In genomic region chr16:3182293-3182607, GRCh38 we compare ENCODE assay signal across 14 cellular contexts. TPM values are rescaled to one million over a fixed set of nuclear protein-coding genes. Genes with fewer than 3 reads are reported as not detected.
DNase-seq lines count a peak whose midpoint lies in the region; ATAC-seq, FAIRE-seq and TF ChIP-seq lines count a peak whose summit lies in the region.
"Not testable (repeated sequence)": the region's sequence is repeated elsewhere in the genome, so short reads cannot be mapped to it uniquely, and the experiment has no call there.
"Had no signal": no experiment of that assay in that cellular context is flagged by ENCODE, and none has a peak within 500 bp of the region (broad histone marks: within the 10 kb centered on the region; RNA-seq: fewer than 3 reads in every experiment).

No MANE protein-coding gene starts in this region.

- intact Hi-C loops in activated CD8-positive, alpha-beta T cell treated with anti-CD3 and anti-CD28 coated beads for 36 hours (cut with micrococcal nuclease): loop anchor here (10.0 kb wide), 1 partner anchor 323 kb away; the partner anchor contains the start of gene CLUAP1

- not testable (repeated sequence) for DNase-seq in A549 (ENCODE audit: low read depth in 1 of 2, low spot score in 1 of 2); GM23338 (ENCODE audit: low spot score); RWPE2 (ENCODE audit: low spot score); activated CD8-positive, alpha-beta T cell treated with anti-CD3 and anti-CD28 coated beads for 36 hours; activated naive CD8-positive, alpha-beta T cell treated with anti-CD3 and anti-CD28 coated beads for 36 hours; effector memory CD8-positive, alpha-beta T cell; memory B cell (ENCODE audit: low spot score in 2 of 2)

- not testable (repeated sequence) for H3K9me3 ChIP-seq in A549; RWPE2 (ENCODE audit: severe bottlenecking); neuron (ENCODE audit: low read length)

- not testable (repeated sequence) for H3K36me3 Mint-ChIP-seq in GM23338 (ENCODE audit: low read depth); activated CD8-positive, alpha-beta T cell treated with anti-CD3 and anti-CD28 coated beads for 36 hours (ENCODE audit: low read depth); activated naive CD8-positive, alpha-beta T cell treated with anti-CD3 and anti-CD28 coated beads for 36 hours; memory B cell
- H3K36me3 Mint-ChIP-seq in effector memory CD8-positive, alpha-beta T cell (ENCODE audit: insufficient read depth): peaks cover 27% of the 10 kb centered on the region

- H3K27ac Mint-ChIP-seq in GM23338 (peak overlapping the region; percentile 88; the same call in 1 of the 2 replicates), memory B cell (peak overlapping the region; percentile 43)
- peak overlapping the region; percentile 62 for H3K27ac Mint-ChIP-seq in activated CD8-positive, alpha-beta T cell treated with anti-CD3 and anti-CD28 coated beads for 36 hours
- H3K27ac Mint-ChIP-seq in activated naive CD8-positive, alpha-beta T cell treated with anti-CD3 and anti-CD28 coated beads for 36 hours: peak overlapping the region; percentile 88
- H3K27ac Mint-ChIP-seq in effector memory CD8-positive, alpha-beta T cell: peak overlapping the region; percentile 84 to 92

- not testable (repeated sequence) for H2AFZ ChIP-seq in GM23338; neuron (ENCODE audit: low read depth, low read length)

- not testable (repeated sequence) for H4K20me1 ChIP-seq in GM23338 (replicated peaks; ENCODE audit: insufficient read depth)

- CTCF ChIA-PET in A549 (lab: Yijun Ruan, JAX): interaction anchor here (0.7 to 4.2 kb wide), 14 partner anchors 8 to 318 kb away, joined by 3 to 22 read pairs (median 4); partner anchors contain the start of genes CLUAP1 and ZNF213
- CTCF ChIA-PET in activated CD8-positive, alpha-beta T cell treated with anti-CD3 and anti-CD28 coated beads for 36 hours (lab: Charles Lee): interaction anchor here (0.6 to 2.9 kb wide), 6 partner anchors 9 to 272 kb away, joined by 3 to 12 read pairs (median 4); no protein-coding TSS in a partner anchor

- H3K9me3 Mint-ChIP-seq in GM23338: peaks cover 14% of the 10 kb centered on the region
- not testable (repeated sequence) for H3K9me3 Mint-ChIP-seq in activated CD8-positive, alpha-beta T cell treated with anti-CD3 and anti-CD28 coated beads for 36 hours; activated naive CD8-positive, alpha-beta T cell treated with anti-CD3 and anti-CD28 coated beads for 36 hours; effector memory CD8-positive, alpha-beta T cell; memory B cell

- FAIRE-seq in A549 (lab: Jason Lieb, UNC): not testable (repeated sequence)

- H3K27me3 ChIP-seq in GM23338 (ENCODE audit: insufficient read depth) (peaks cover 26% of the 10 kb centered on the region), neuron (ENCODE audit: insufficient read depth, low read length) (peaks cover 63% of the 10 kb centered on the region)
- H3K27me3 ChIP-seq in RWPE2 (ENCODE audit: insufficient read depth, poor library complexity, severe bottlenecking): not testable (repeated sequence)

- H3K4me1 Mint-ChIP-seq in GM23338: peaks cover 10% of the 10 kb centered on the region
- H3K4me1 Mint-ChIP-seq in activated CD8-positive, alpha-beta T cell treated with anti-CD3 and anti-CD28 coated beads for 36 hours (ENCODE audit: low read depth): peaks cover 20% of the 10 kb centered on the region
- H3K4me1 Mint-ChIP-seq in activated naive CD8-positive, alpha-beta T cell treated with anti-CD3 and anti-CD28 coated beads for 36 hours: peaks cover 19% of the 10 kb centered on the region
- peaks cover 21 to 22% of the 10 kb centered on the region in 2 donors for H3K4me1 Mint-ChIP-seq in effector memory CD8-positive, alpha-beta T cell (ENCODE audit: low read depth in 2 of 2)
- not testable (repeated sequence) for H3K4me1 Mint-ChIP-seq in memory B cell

- WGBS in A549 (ENCODE audit: missing lambda C conversion rate): 19% methylated on average over 8 of the region's 8 CpGs

- not testable (repeated sequence) for H3K9me2 ChIP-seq in GM23338 (ENCODE audit: insufficient read depth)

- not testable (repeated sequence) for H3K4me1 ChIP-seq in A549; GM23338 (ENCODE audit: insufficient read depth); RWPE2 (ENCODE audit: insufficient read depth, poor library complexity, severe bottlenecking); neuron (ENCODE audit: insufficient read depth, low read length)

- TF ChIP-seq EP300 in A549 (IDR thresholded peaks at IDR 0.05): not testable (repeated sequence)

- TF ChIP-seq CTCF in A549 (IDR thresholded peaks at IDR 0.05); GM23338 (conservative IDR thresholded peaks at IDR 0.05; ENCODE audit: low read depth in 2 of 2); RWPE2 (IDR thresholded peaks at IDR 0.05; ENCODE audit: poor library complexity, severe bottlenecking); activated CD8-positive, alpha-beta T cell treated with anti-CD3 and anti-CD28 coated beads for 36 hours (IDR thresholded peaks at IDR 0.05): not testable (repeated sequence)

- H3K27me3 Mint-ChIP-seq in GM23338 (ENCODE audit: insufficient read depth, low read depth, poor library complexity) (peaks cover 49% of the 10 kb centered on the region), memory B cell (peaks cover 28% of the 10 kb centered on the region)
- peaks cover 67% of the 10 kb centered on the region for H3K27me3 Mint-ChIP-seq in activated CD8-positive, alpha-beta T cell treated with anti-CD3 and anti-CD28 coated beads for 36 hours
- H3K27me3 Mint-ChIP-seq in activated naive CD8-positive, alpha-beta T cell treated with anti-CD3 and anti-CD28 coated beads for 36 hours: peaks cover 90% of the 10 kb centered on the region
- H3K27me3 Mint-ChIP-seq in effector memory CD8-positive, alpha-beta T cell: peaks cover 74 to 92% of the 10 kb centered on the region in 2 donors

- not testable (repeated sequence) for H3K4me2 ChIP-seq in A549, GM23338

- TF ChIP-seq POLR2A in A549 (IDR thresholded peaks at IDR 0.05; ENCODE audit: low read length): not testable (repeated sequence)

- H3K4me3 ChIP-seq in A549 (peak overlapping the region; percentile 66; the same call in 1 of the 3 replicates), GM23338 (peak overlapping the region; percentile 94; the same call in 1 of the 2 replicates), RWPE2 (ENCODE audit: severe bottlenecking) (peak overlapping the region; percentile 40), neuron (ENCODE audit: low read length) (peak overlapping the region; percentile 55)

- ATAC-seq in A549: peak in 1 of 2 experiments; percentile 1; a peak in 2 of 6 replicates
- ATAC-seq in GM23338; RWPE2 (ENCODE audit: low read depth); activated CD8-positive, alpha-beta T cell treated with anti-CD3 and anti-CD28 coated beads for 36 hours; effector memory CD8-positive, alpha-beta T cell (replicated peaks); memory B cell (ENCODE audit: low read depth): not testable (repeated sequence)

- H3F3A ChIP-seq in GM23338 (replicated peaks; ENCODE audit: low read depth): 0 out of 2 replicates have a peak, but pooled peaks cover 20% of the 10 kb centered on the region

- POLR2A ChIA-PET in A549 (lab: Yijun Ruan, JAX): interaction anchor here (1.0 to 1.2 kb wide), 3 partner anchors 10 to 275 kb away, joined by 3 to 7 read pairs (median 4); no protein-coding TSS in a partner anchor
- POLR2A ChIA-PET in activated CD8-positive, alpha-beta T cell treated with anti-CD3 and anti-CD28 coated beads for 36 hours (lab: Charles Lee): interaction anchor here (0.6 to 2.6 kb wide), 3 partner anchors 10 to 363 kb away, joined by 3 to 9 read pairs (median 3); no protein-coding TSS in a partner anchor

- not testable (repeated sequence) for H3K36me3 ChIP-seq in GM23338 (ENCODE audit: insufficient read depth); RWPE2 (ENCODE audit: low read depth); neuron (ENCODE audit: insufficient read depth, low read length)

- TF ChIP-seq RAD21 in A549 (conservative IDR thresholded peaks at IDR 0.05 in 1 of 2, IDR thresholded peaks at IDR 0.05 in 1 of 2): not testable (repeated sequence)

- H3K79me2 ChIP-seq in GM23338 (replicated peaks; ENCODE audit: insufficient read depth): not testable (repeated sequence)

- H3K4me3 Mint-ChIP-seq in GM23338 (peak overlapping the region; percentile 95), memory B cell (peak overlapping the region; percentile 45)
- peak overlapping the region; percentile 83 for H3K4me3 Mint-ChIP-seq in activated CD8-positive, alpha-beta T cell treated with anti-CD3 and anti-CD28 coated beads for 36 hours
- peak overlapping the region; percentile 83 for H3K4me3 Mint-ChIP-seq in activated naive CD8-positive, alpha-beta T cell treated with anti-CD3 and anti-CD28 coated beads for 36 hours
- peak overlapping the region; percentile 72 to 81 for H3K4me3 Mint-ChIP-seq in effector memory CD8-positive, alpha-beta T cell

- H3K27ac ChIP-seq in A549; GM23338 (ENCODE audit: low read depth); RWPE2 (ENCODE audit: poor library complexity, severe bottlenecking): not testable (repeated sequence)

RNA-seq across cellular contexts. Expression of gene OR1F1, which starts 5.8 kb away (rescaled TPM):
- polyA plus RNA-seq in A549 (2011; rRNA removed): 1.3 and 1.6 TPM in 2 replicates
- 0.63 and 1.1 TPM in 2 replicates for polyA plus RNA-seq in A549 (2012; cell fraction: cytosol; rRNA removed)
- 1.1 and 1.3 TPM in 2 replicates for polyA plus RNA-seq in A549 (2012; cell fraction: nucleus; rRNA removed)
- polyA plus RNA-seq in A549 (2017; fragmentation: RNase III; extraction: RNeasy Plus Mini Kit Qiagen cat#74134 plus additional on column Dnase treatment): 0.20 to 0.34 TPM (median 0.31 TPM) in 3 replicates
- 3.2 and 4.6 TPM in 2 replicates for polyA minus RNA-seq in A549 (2011; rRNA and poly(A)+ RNA removed)
- total RNA-seq in GM23338 (2014; rRNA removed; shearing (Covaris generic)): 0.38 TPM in 1 of 2 replicates, not detected in the other
- polyA plus RNA-seq in GM23338 (2016; fragmentation: Nextera tagmentation; extraction: Ambion mirVana): not detected in 2 replicates
- total RNA-seq in activated CD8-positive, alpha-beta T cell treated with anti-CD3 and anti-CD28 coated beads for 36 hours: not detected
- total RNA-seq in activated naive CD8-positive, alpha-beta T cell treated with anti-CD3 and anti-CD28 coated beads for 36 hours: not detected
- total RNA-seq: adrenal gland, breast epithelium, heart left ventricle, left lobe of liver, right atrium auricular region, upper lobe of left lung had no signal
- polyA plus RNA-seq: adrenal gland, heart left ventricle had no signal

RNA-seq across cellular contexts. Expression of gene ZNF213, which starts 47.4 kb away (rescaled TPM):
- polyA plus RNA-seq in A549 (2011; rRNA removed): 0.72 and 1.8 TPM in 2 replicates
- polyA plus RNA-seq in A549 (2012; cell fraction: cytosol; rRNA removed): 0.79 and 1.8 TPM in 2 replicates
- polyA plus RNA-seq in A549 (2012; cell fraction: nucleus; rRNA removed): 2.2 and 2.3 TPM in 2 replicates
- 5.9 to 6.2 TPM (median 6.1 TPM) in 3 replicates for polyA plus RNA-seq in A549 (2017; fragmentation: RNase III; extraction: RNeasy Plus Mini Kit Qiagen cat#74134 plus additional on column Dnase treatment)
- polyA minus RNA-seq in A549 (2011; rRNA and poly(A)+ RNA removed): 2.4 and 3.4 TPM in 2 replicates
- total RNA-seq in GM23338 (2014; rRNA removed; shearing (Covaris generic)): 10.4 and 10.6 TPM in 2 replicates
- polyA plus RNA-seq in GM23338 (2016; fragmentation: Nextera tagmentation; extraction: Ambion mirVana): 2.9 and 3.5 TPM in 2 replicates
- total RNA-seq in activated CD8-positive, alpha-beta T cell treated with anti-CD3 and anti-CD28 coated beads for 36 hours: 1 to 10 TPM; 6.1 to 7.5 TPM
- 1 to 10 TPM; 7.6 to 9.1 TPM for total RNA-seq in activated naive CD8-positive, alpha-beta T cell treated with anti-CD3 and anti-CD28 coated beads for 36 hours

RNA-seq across cellular contexts. Expression of gene ZNF200, which starts 52.7 kb away (rescaled TPM):
- polyA plus RNA-seq in A549 (2011; rRNA removed): 7.4 and 7.5 TPM in 2 replicates
- 2.7 and 3.4 TPM in 2 replicates for polyA plus RNA-seq in A549 (2012; cell fraction: cytosol; rRNA removed)
- polyA plus RNA-seq in A549 (2012; cell fraction: nucleus; rRNA removed): 3.5 and 4.2 TPM in 2 replicates
- polyA plus RNA-seq in A549 (2017; fragmentation: RNase III; extraction: RNeasy Plus Mini Kit Qiagen cat#74134 plus additional on column Dnase treatment): 6.5 to 6.9 TPM (median 6.7 TPM) in 3 replicates
- polyA minus RNA-seq in A549 (2011; rRNA and poly(A)+ RNA removed): 7.5 and 8.6 TPM in 2 replicates
- total RNA-seq in GM23338 (2014; rRNA removed; shearing (Covaris generic)): 9.7 and 12.5 TPM in 2 replicates
- polyA plus RNA-seq in GM23338 (2016; fragmentation: Nextera tagmentation; extraction: Ambion mirVana): 8.0 and 9.2 TPM in 2 replicates
- total RNA-seq in activated CD8-positive, alpha-beta T cell treated with anti-CD3 and anti-CD28 coated beads for 36 hours: 1 to 10 TPM; 8.7 to 9.6 TPM
- 10 to 100 TPM; 12.2 to 12.8 TPM for total RNA-seq in activated naive CD8-positive, alpha-beta T cell treated with anti-CD3 and anti-CD28 coated beads for 36 hours

Comparison
In these comparisons a context has a peak if more than half of its experiments do, and no peak if none do; other contexts are left out.
1. H3K4me3 ChIP-seq: peak in every context shown above with its lines; median percentile 94 in GM23338; 66 in A549; 55 in neuron; 40 in RWPE2.
2. H3K4me3 Mint-ChIP-seq: peak in every context shown above with its lines; median percentile 95 in GM23338; 83 in activated CD8-positive, alpha-beta T cell treated with anti-CD3 and anti-CD28 coated beads for 36 hours; 83 in activated naive CD8-positive, alpha-beta T cell treated with anti-CD3 and anti-CD28 coated beads for 36 hours; 76 in effector memory CD8-positive, alpha-beta T cell; 45 in memory B cell.